In the genomic region with DNA sequence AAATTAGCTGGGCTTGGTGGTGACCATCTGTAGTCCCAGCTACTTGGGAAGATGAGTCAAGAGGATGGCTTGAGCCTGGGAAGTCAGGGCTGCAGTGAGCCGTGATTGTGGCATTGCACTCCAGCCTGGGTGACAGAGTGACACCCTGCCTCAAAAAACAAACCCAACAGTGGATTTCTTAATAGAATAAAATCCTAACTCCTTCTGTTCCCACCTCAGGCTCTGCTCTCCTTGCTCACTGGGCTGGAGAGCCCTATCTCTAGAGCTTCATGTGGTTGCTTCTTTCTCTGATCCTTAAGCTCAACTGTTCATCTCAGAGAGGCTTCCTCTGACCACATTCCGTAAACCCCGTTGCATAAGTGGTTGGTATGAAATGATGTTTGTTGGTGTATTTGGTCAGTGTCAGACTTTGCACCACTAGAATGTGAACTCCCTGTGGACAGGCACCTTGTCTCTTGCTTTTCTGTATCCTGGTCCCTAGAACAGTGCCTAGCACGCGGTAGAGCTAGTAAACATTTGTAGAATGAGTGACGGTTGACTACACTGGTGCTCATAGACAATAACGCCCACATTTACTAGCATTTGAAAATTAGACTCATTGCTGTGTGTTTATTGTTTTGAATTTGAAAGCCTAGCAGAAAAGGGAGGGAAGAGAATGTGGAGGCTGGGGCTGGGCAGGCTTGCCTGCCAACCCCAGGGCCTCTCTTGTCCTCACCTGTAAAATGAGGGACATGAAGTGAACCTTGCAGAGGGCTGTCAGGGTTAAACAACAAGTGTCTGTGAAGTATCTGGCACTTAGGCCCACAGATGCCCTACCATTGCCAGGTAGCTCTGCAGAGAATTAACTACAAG, we compare ENCODE assay signal across 12 cellular contexts. TPM values are rescaled to one million over a fixed set of nuclear protein-coding genes. Genes with fewer than 3 reads are reported as not detected.
A peak's percentile ranks its signal among the peaks of the same experiment; 100 is the strongest.
DNase-seq lines count a peak whose midpoint lies in the region; TF ChIP-seq lines count a peak whose summit lies in the region.
"Had no signal": no experiment of that assay in that cellular context is flagged by ENCODE, and none has a peak within 500 bp of the region (broad histone marks: within the 10 kb centered on the region; RNA-seq: fewer than 3 reads in every experiment).

No MANE protein-coding gene starts in this region.

- H3K27ac Mint-ChIP-seq in Caco-2 (ENCODE audit: unreplicated experiment) (peak overlapping the region; percentile 42), neural crest cell (ENCODE audit: unreplicated experiment) (no peak overlapping the region), glutamatergic neuron (ENCODE audit: unreplicated experiment) (no peak overlapping the region)

- H3K79me2 ChIP-seq in Loucy (ENCODE audit: insufficient read depth, low read length) (peaks cover 87% of the 10 kb centered on the region), mammary epithelial cell (ENCODE audit: insufficient read depth, low read length) (peaks cover 91% of the 10 kb centered on the region)

- peak in 1 of 2 experiments; percentile 34 for DNase-seq in Caco-2
- DNase-seq in mammary epithelial cell, result no peak
- no peak for DNase-seq in neural crest cell (ENCODE audit: low read depth, low spot score)
- no peak for DNase-seq in glutamatergic neuron
- DNase-seq in uterus, result no peak
- no peak for DNase-seq in NCI-H2227 (lab: John Stamatoyannopoulos, UW; ENCODE audit: unreplicated experiment)
- DNase-seq in posterior cingulate gyrus, result no peak
- DNase-seq: activated CD4-positive, alpha-beta T cell treated with anti-CD3 and anti-CD28 coated beads, Interleukin-2, amount 50 U/mL, for 1 hour; dorsolateral prefrontal cortex; left cardiac atrium; NCI-H748 treated with DMSO at 0.1 percent for 48 hours had no signal

- in situ Hi-C loops in mammary epithelial cell (cut with MboI; ENCODE audit: low sequenced_read_pairs in 2 of 2), result no loop called here

- H3F3A ChIP-seq in Loucy (ENCODE audit: low read depth), result no peaks in the 10 kb centered on the region

- H3K4me3 Mint-ChIP-seq in Caco-2 (ENCODE audit: unreplicated experiment) (no peak overlapping the region), neural crest cell (peak overlapping the region; percentile 9), glutamatergic neuron (ENCODE audit: unreplicated experiment) (no peak overlapping the region)

- H2AFZ ChIP-seq in Loucy (ENCODE audit: low read length), result no peak overlapping the region
- no peak overlapping the region for H2AFZ ChIP-seq in mammary epithelial cell (ENCODE audit: low read depth, low read length)

- H3K9me3 ChIP-seq in Caco-2 (no peaks in the 10 kb centered on the region), Loucy (ENCODE audit: insufficient read depth, low read depth, low read length) (no peaks in the 10 kb centered on the region), mammary epithelial cell (replicated peaks; ENCODE audit: insufficient read depth, low read length) (no peaks in the 10 kb centered on the region), uterus (no peaks in the 10 kb centered on the region)

- peaks cover 34% of the 10 kb centered on the region for H3K4me1 Mint-ChIP-seq in Caco-2 (ENCODE audit: low read depth, unreplicated experiment)
- peaks cover 55% of the 10 kb centered on the region for H3K4me1 Mint-ChIP-seq in neural crest cell
- H3K4me1 Mint-ChIP-seq in glutamatergic neuron (ENCODE audit: low read depth, unreplicated experiment), result peaks cover 35% of the 10 kb centered on the region

- no peaks in the 10 kb centered on the region for H3K27me3 Mint-ChIP-seq in Caco-2 (ENCODE audit: insufficient read depth, unreplicated experiment)
- no peaks in the 10 kb centered on the region for H3K27me3 Mint-ChIP-seq in neural crest cell (ENCODE audit: low read depth)
- peaks cover 4% of the 10 kb centered on the region for H3K27me3 Mint-ChIP-seq in glutamatergic neuron (ENCODE audit: unreplicated experiment)

- intact Hi-C loops in Caco-2 (cut with micrococcal nuclease; ENCODE audit: unreplicated experiment) (no loop called here), mammary epithelial cell (cut with micrococcal nuclease) (no loop called here), uterus (cut with DNase I; ENCODE audit: low total_unique reads) (no loop called here), posterior cingulate gyrus (cut with DNase I) (no loop called here)

- H3K27ac ChIP-seq in mammary epithelial cell (ENCODE audit: insufficient read depth, low read depth, low read length) (no peak overlapping the region), uterus (no peak overlapping the region)

- H3K9ac ChIP-seq in Loucy (ENCODE audit: low read depth, low read length, poor library complexity, severe bottlenecking), result peak overlapping the region; percentile 89
- no peak overlapping the region for H3K9ac ChIP-seq in mammary epithelial cell (ENCODE audit: insufficient read depth, low read length)

- TF ChIP-seq POLR2A in uterus (IDR thresholded peaks at IDR 0.05), result no peak

- no peaks in the 10 kb centered on the region for H3K9me3 Mint-ChIP-seq in Caco-2 (ENCODE audit: unreplicated experiment)
- no peaks in the 10 kb centered on the region for H3K9me3 Mint-ChIP-seq in neural crest cell
- H3K9me3 Mint-ChIP-seq in glutamatergic neuron (ENCODE audit: unreplicated experiment), result peaks cover 10% of the 10 kb centered on the region

- H4K20me1 ChIP-seq in Loucy (ENCODE audit: insufficient read depth, low read length, poor library complexity, severe bottlenecking) (peaks cover 69% of the 10 kb centered on the region), mammary epithelial cell (ENCODE audit: insufficient read depth, low read length) (peaks cover 9% of the 10 kb centered on the region)

- dilution Hi-C loops in mammary epithelial cell (cut with HindIII; ENCODE audit: low sequenced_read_pairs), result no loop called here

- H3K27me3 ChIP-seq in Caco-2 (replicated peaks; ENCODE audit: control insufficient read depth, insufficient read depth, low read length) (no peaks in the 10 kb centered on the region), Loucy (ENCODE audit: insufficient read depth, low read length, poor library complexity, severe bottlenecking) (peaks cover 4% of the 10 kb centered on the region), mammary epithelial cell (ENCODE audit: insufficient read depth, low read length) (no peaks in the 10 kb centered on the region), uterus (no peaks in the 10 kb centered on the region)
- H3K27me3 ChIP-seq: dorsolateral prefrontal cortex had no signal

- CTCF ChIA-PET in Caco-2 (lab: Charles Lee) (no interaction called here), mammary epithelial cell (lab: Charles Lee; ENCODE audit: low non-redundant PET) (no interaction called here)

- H3K4me1 ChIP-seq in Caco-2 (peaks cover 33% of the 10 kb centered on the region), Loucy (ENCODE audit: insufficient read depth, low read length, poor library complexity, severe bottlenecking) (peaks cover 44% of the 10 kb centered on the region), mammary epithelial cell (ENCODE audit: insufficient read depth, low read length) (peaks cover 35% of the 10 kb centered on the region), uterus (peaks cover 0 to 14% of the 10 kb centered on the region in 2 donors)

- POLR2A ChIA-PET in Caco-2 (lab: Charles Lee), result interaction anchor here (0.6 kb wide), 1 partner anchor 128 kb away, joined by 7 read pairs; no protein-coding TSS in a partner anchor

- BruUV-seq in Caco-2 (replicated peaks; lab: Mats Ljungman, UMichigan) (no TSS peak), mammary epithelial cell (replicated peaks; lab: Mats Ljungman, UMichigan) (no TSS peak)

- H3K4me2 ChIP-seq in Loucy (ENCODE audit: low read depth, low read length, poor library complexity, severe bottlenecking) (peak overlapping the region; percentile 78), mammary epithelial cell (ENCODE audit: insufficient read depth, low read depth, low read length) (peak overlapping the region; percentile 10)

- H3K36me3 Mint-ChIP-seq in Caco-2 (ENCODE audit: insufficient read depth, unreplicated experiment), result peaks cover 70% of the 10 kb centered on the region
- H3K36me3 Mint-ChIP-seq in neural crest cell (ENCODE audit: low read depth), result peaks cover 14% of the 10 kb centered on the region
- H3K36me3 Mint-ChIP-seq in glutamatergic neuron (ENCODE audit: unreplicated experiment), result peaks cover 5% of the 10 kb centered on the region

- 0 out of 2 replicates have a peak, but pooled peaks cover 3% of the 10 kb centered on the region for H3K36me3 ChIP-seq in Caco-2 (ENCODE audit: control insufficient read depth, insufficient read depth, low read length)
- peaks cover 28% of the 10 kb centered on the region; the same call in 1 of the 2 replicates for H3K36me3 ChIP-seq in Loucy (ENCODE audit: insufficient read depth, low read length)
- peaks cover 7% of the 10 kb centered on the region for H3K36me3 ChIP-seq in mammary epithelial cell (ENCODE audit: insufficient read depth, low read length)
- no peaks in the 10 kb centered on the region for H3K36me3 ChIP-seq in uterus

- no peaks in the 10 kb centered on the region for H3K9me2 ChIP-seq in Loucy (replicated peaks; ENCODE audit: low read depth, low read length)

- no peak for TF ChIP-seq CTCF in Caco-2 (IDR thresholded peaks at IDR 0.05; ENCODE audit: insufficient read depth in 1 of 2, low read depth in 1 of 2, low read length in 1 of 2, severe bottlenecking in 1 of 2, unreplicated experiment in 1 of 2)
- no peak for TF ChIP-seq CTCF in Loucy (conservative IDR thresholded peaks at IDR 0.05; ENCODE audit: low read length)
- no peak for TF ChIP-seq CTCF in mammary epithelial cell (conservative IDR thresholded peaks at IDR 0.05 in 1 of 2, IDR thresholded peaks at IDR 0.05 in 1 of 2; ENCODE audit: extremely low read depth in 1 of 2, insufficient read depth in 1 of 2, low read depth in 1 of 2, low read length in 2 of 2)
- TF ChIP-seq CTCF in neural crest cell (conservative IDR thresholded peaks at IDR 0.05), result no peak
- no peak for TF ChIP-seq CTCF in glutamatergic neuron (IDR thresholded peaks at IDR 0.05; ENCODE audit: partially characterized antibody, unreplicated experiment)
- TF ChIP-seq CTCF in uterus (IDR thresholded peaks at IDR 0.05), result no peak

- WGBS in mammary epithelial cell (ENCODE audit: low coverage, missing lambda C conversion rate), result 65% methylated on average over 7 of the region's 7 CpGs

- H3K4me3 ChIP-seq in Caco-2 (ENCODE audit: low read depth, low read length), result no peak overlapping the region
- peak overlapping the region; percentile 97 for H3K4me3 ChIP-seq in Loucy (ENCODE audit: low read length, poor library complexity, severe bottlenecking)
- no peak overlapping the region for H3K4me3 ChIP-seq in mammary epithelial cell (replicated peaks in 1 of 3; ENCODE audit: insufficient read depth in 1 of 3, low read depth in 2 of 3, low read length in 3 of 3)
- H3K4me3 ChIP-seq in uterus, result no peak overlapping the region
- H3K4me3 ChIP-seq: dorsolateral prefrontal cortex had no signal

RNA-seq across cellular contexts. Expression of a gene that starts 4.2 kb away (rescaled TPM):
- 321 and 336 TPM in 2 replicates for total RNA-seq in Caco-2 (2022)
- 100 to 1,000 TPM; 114 to 123 TPM for total RNA-seq in mammary epithelial cell
- polyA plus RNA-seq in mammary epithelial cell, result 72.7 TPM
- 75.8 TPM for polyA minus RNA-seq in mammary epithelial cell
- 291 and 304 TPM in 2 replicates for total RNA-seq in neural crest cell
- 232 TPM for total RNA-seq in glutamatergic neuron (ENCODE audit: unreplicated experiment)
- 100 to 1,000 TPM in 2 of 4 donors, 10 to 100 TPM in 2; 44.8 to 112 (median 101) TPM for total RNA-seq in uterus

RNA-seq across cellular contexts. Expression of a gene that starts 34.8 kb away (rescaled TPM):
- 1.8 and 2.0 TPM in 2 replicates for total RNA-seq in Caco-2 (2022)
- under 1 TPM; 0.47 to 0.50 TPM for total RNA-seq in mammary epithelial cell
- polyA plus RNA-seq in mammary epithelial cell, result not detected
- polyA minus RNA-seq in mammary epithelial cell, result not detected
- total RNA-seq in neural crest cell, result 0.26 TPM in 1 of 2 replicates, not detected in the other
- not detected for total RNA-seq in glutamatergic neuron (ENCODE audit: unreplicated experiment)
- total RNA-seq in uterus, result 1 to 10 TPM in 2 of 4 donors, not detected in 2; 1.4 to 1.5 TPM
